Comparison of ENCODE assay signal across 12 cellular contexts in genomic region chr1:202005958-202006357, GRCh38. TPM values are rescaled to one million over a fixed set of nuclear protein-coding genes. Genes with fewer than 3 reads are reported as not detected.
A peak's percentile ranks its signal among the peaks of the same experiment; 100 is the strongest.
DNase-seq lines count a peak whose midpoint lies in the region; ATAC-seq and TF ChIP-seq lines count a peak whose summit lies in the region.
"Had no signal": no experiment of that assay in that cellular context is flagged by ENCODE, and none has a peak within 500 bp of the region (broad histone marks: within the 10 kb centered on the region; RNA-seq: fewer than 3 reads in every experiment).

No MANE protein-coding gene starts in this region.

- TF ChIP-seq CTCF in A673 (conservative IDR thresholded peaks at IDR 0.05; ENCODE audit: low read depth, low read length) (peak; percentile 42; the same call in 1 of the 2 replicates), HEK293 (tag by site-specific recombination; IDR thresholded peaks at IDR 0.05) (no peak), liver (IDR thresholded peaks at IDR 0.05; ENCODE audit: low read depth, low read length, missing input control) (peak; percentile 48)

- H3K27ac ChIP-seq in A673 (ENCODE audit: low read depth, low read length, poor library complexity, severe bottlenecking) (no peak overlapping the region), HEK293 (ENCODE audit: extremely low read depth, low read depth, low read length) (no peak overlapping the region), liver (ENCODE audit: low read depth in 1 of 2, low read length in 2 of 2) (no peak overlapping the region)
- H3K27ac ChIP-seq: gastrocnemius medialis had no signal

- CTCF ChIA-PET in A673 (lab: Charles Lee) = interaction anchor here (0.6 kb wide), 1 partner anchor 44 kb away, joined by 8 read pairs; no protein-coding TSS in a partner anchor
- CTCF ChIA-PET in HEK293 (lab: Yijun Ruan, JAX) = interaction anchor here (0.6 to 10.8 kb wide), 12 partner anchors 10 to 1490 kb away, joined by 3 to 159 read pairs (median 4); partner anchors contain the start of gene GPR37L1

- DNase-seq in A673 (ENCODE audit: low spot score) = no peak
- DNase-seq in astrocyte of the hippocampus (ENCODE audit: low read depth, low spot score) = peak; percentile 39
- no peak for DNase-seq in NCI-H1105 (lab: John Stamatoyannopoulos, UW)
- DNase-seq in OCI-M2 (lab: John Stamatoyannopoulos, UW; ENCODE audit: unreplicated experiment) = no peak
- DNase-seq: activated T-cell treated with anti-CD3 and anti-CD28 coated beads, Interleukin-2, amount 50 U/mL, for 72 hours; gastrocnemius medialis; SHP77 treated with DMSO at 0.1 percent for 48 hours had no signal

- H3K4me3 ChIP-seq in A673 (ENCODE audit: low read depth, low read length, poor library complexity, severe bottlenecking) = no peak overlapping the region
- H3K4me3 ChIP-seq in HEK293 (ENCODE audit: low read depth, low read length) = no peak overlapping the region
- no peak overlapping the region for H3K4me3 ChIP-seq in liver (ENCODE audit: low read depth in 1 of 3, low read length in 3 of 3)
- H3K4me3 ChIP-seq: gastrocnemius medialis had no signal

- H3K36me3 ChIP-seq in A673 (ENCODE audit: insufficient read depth, low read length, poor library complexity, severe bottlenecking) (peaks cover 39% of the 10 kb centered on the region), HEK293 (ENCODE audit: control insufficient read depth in 2 of 2, insufficient read depth in 1 of 2, low read length in 2 of 2) (peaks cover 17 to 54% of the 10 kb centered on the region in 2 experiments; a peak in 2 of 3 replicates), liver (ENCODE audit: control insufficient read depth in 4 of 4, insufficient read depth in 3 of 4, low read depth in 1 of 4, low read length in 3 of 4) (peaks cover 9 to 44% (median 31%) of the 10 kb centered on the region in 4 donors)

- no peak overlapping the region for H3K9ac ChIP-seq in liver (ENCODE audit: low read depth in 1 of 2, low read length in 2 of 2)

- ATAC-seq in GM18858 (IDR thresholded peaks at IDR 0.05; ENCODE audit: unreplicated experiment) = no peak
- no peak for ATAC-seq in HG03175 (IDR thresholded peaks at IDR 0.05; ENCODE audit: unreplicated experiment)
- ATAC-seq: activated T-cell treated with anti-CD3 and anti-CD28 coated beads, Interleukin-2, amount 50 U/mL, for 72 hours; gastrocnemius medialis had no signal

- POLR2A ChIA-PET in A673 (lab: Charles Lee; ENCODE audit: low non-redundant PET) (no interaction called here), HEK293 (lab: Yijun Ruan, JAX) (no interaction called here)

- 70% methylated on average over 2 of the region's 2 CpGs for WGBS in liver

- H3K27me3 ChIP-seq in A673 (replicated peaks; ENCODE audit: insufficient read depth, low read depth, low read length, poor library complexity) (no peaks in the 10 kb centered on the region), liver (ENCODE audit: control insufficient read depth in 4 of 4, insufficient read depth in 4 of 4, low read length in 3 of 4) (no peaks in the 10 kb centered on the region)
- H3K27me3 ChIP-seq: gastrocnemius medialis had no signal

- BruUV-seq in A673 (replicated peaks; lab: Mats Ljungman, UMichigan) = no TSS peak

- H3K4me1 ChIP-seq in A673 (ENCODE audit: insufficient read depth, low read length, poor library complexity, severe bottlenecking) = no peaks in the 10 kb centered on the region
- no peaks in the 10 kb centered on the region; the same call in 1 of the 2 replicates for H3K4me1 ChIP-seq in HEK293 (ENCODE audit: control insufficient read depth, insufficient read depth, low read length)
- peaks cover 0 to 15% (median 7%) of the 10 kb centered on the region in 4 donors for H3K4me1 ChIP-seq in liver (ENCODE audit: control insufficient read depth in 4 of 4, insufficient read depth in 4 of 4, low read length in 3 of 4)
- H3K4me1 ChIP-seq: gastrocnemius medialis had no signal

- intact Hi-C loops in A673 (cut with micrococcal nuclease; ENCODE audit: unreplicated experiment) = no loop called here

- peak; percentile 67 to 74 for TF ChIP-seq RAD21 in liver (IDR thresholded peaks at IDR 0.05)

- no peaks in the 10 kb centered on the region for H3K9me3 ChIP-seq in A673 (ENCODE audit: low read depth, low read length, poor library complexity, severe bottlenecking)
- no peaks in the 10 kb centered on the region for H3K9me3 ChIP-seq in HEK293 (ENCODE audit: control insufficient read depth, insufficient read depth, low read depth, low read length)
- H3K9me3 ChIP-seq in liver (ENCODE audit: control insufficient read depth in 4 of 4, low read length in 3 of 4) = no peaks in the 10 kb centered on the region
- H3K9me3 ChIP-seq: gastrocnemius medialis had no signal

TF ChIP-seq in HEK293, 187 proteins besides CTCF, POLR2A, EP300 and RAD21:
- TF ChIP-seq ZNF2 (tag by site-specific recombination; IDR thresholded peaks at IDR 0.05) = 0 out of 2 replicates have a peak, but pooled peaks have one; percentile 24
- no peak for TF ChIP-seq KLF8 (tag by site-specific recombination; IDR thresholded peaks at IDR 0.05)
- TF ChIP-seq ZNF654 (tag by site-specific recombination; IDR thresholded peaks at IDR 0.05; ENCODE audit: low read depth) = peak; percentile 40
- 0 out of 2 replicates have a peak, but pooled peaks have one; percentile 57 for TF ChIP-seq ZNF600 (tag by site-specific recombination; IDR thresholded peaks at IDR 0.05)
- no peak for TF ChIP-seq PRDM4 (tag by site-specific recombination; IDR thresholded peaks at IDR 0.05)
- peak; percentile 24; the same call in 1 of the 2 replicates for TF ChIP-seq ZNF341 (tag by site-specific recombination; IDR thresholded peaks at IDR 0.05; ENCODE audit: low read depth)

TF ChIP-seq in liver, 16 proteins besides CTCF, POLR2A, EP300 and RAD21:
- TF ChIP-seq NR2F2 (IDR thresholded peaks at IDR 0.05) (no peak), RXRA (IDR thresholded peaks at IDR 0.05) (peak; percentile 50 to 60)

RNA-seq across cellular contexts. Expression of gene ELF3, which starts 4.4 kb away (rescaled TPM):
- total RNA-seq in A673 (2021) = 0.50 and 0.56 TPM in 2 replicates
- total RNA-seq in liver = 10 to 100 TPM; 10.1 to 38.7 TPM
- polyA plus RNA-seq in liver = 10 to 100 TPM; 22.2 to 29.0 TPM

RNA-seq across cellular contexts. Expression of gene RNPEP, which starts 23.5 kb away (rescaled TPM):
- total RNA-seq in A673 (2021) (59.3 and 74.1 TPM in 2 replicates), liver (10 to 100 TPM; 18.4 to 26.5 TPM)
- polyA plus RNA-seq in liver = 10 to 100 TPM; 16.3 to 23.6 TPM

RNA-seq across cellular contexts. Expression of gene TIMM17A, which starts 50.7 kb away (rescaled TPM):
- total RNA-seq in A673 (2021) (111 and 112 TPM in 2 replicates), liver (10 to 100 TPM; 21.1 to 43.5 TPM)
- 10 to 100 TPM; 58.4 to 72.1 TPM for polyA plus RNA-seq in liver

RNA-seq across cellular contexts. Expression of gene LMOD1, which starts 59.6 kb away (rescaled TPM):
- total RNA-seq in A673 (2021) = 0.20 TPM in 1 of 2 replicates, not detected in the other
- total RNA-seq in liver = 1 to 10 TPM in 1 of 2 donors, under 1 TPM in 1; 0.14 to 4.4 TPM
- polyA plus RNA-seq in liver = 1 to 10 TPM in 1 of 2 donors, under 1 TPM in 1; 0.47 to 3.9 TPM
- total RNA-seq: activated T-cell treated with anti-CD3 and anti-CD28 coated beads, Interleukin-2, amount 50 U/mL, for 72 hours; Daoy had no signal
